ENCODE assay signal across 28 cellular contexts in the genomic region with DNA sequence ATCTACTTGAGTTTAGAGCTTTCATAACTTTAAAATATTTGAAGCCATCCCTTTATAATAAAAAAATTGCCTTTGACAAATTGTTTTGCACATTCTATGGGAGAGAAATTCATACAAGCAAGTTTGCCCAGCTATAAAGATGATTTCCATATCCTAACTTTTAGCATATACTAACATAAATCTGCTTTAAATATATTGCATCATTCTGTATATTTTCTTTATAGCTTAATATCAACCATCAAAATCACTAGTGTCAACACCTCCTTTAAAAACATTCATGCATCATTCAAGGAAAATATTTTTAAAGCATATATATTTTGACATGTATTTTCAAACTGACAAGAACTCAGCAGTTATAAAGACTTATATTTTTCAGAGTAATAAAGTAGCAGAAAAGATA.
"Had no signal": no experiment of that assay in that cellular context is flagged by ENCODE, and none has a peak within 500 bp of the region (broad histone marks: within the 10 kb centered on the region; RNA-seq: fewer than 3 reads in every experiment).

No MANE protein-coding gene starts in this region.

- H3K4me3 Mint-ChIP-seq: immature natural killer cell; memory B cell; naive thymus-derived CD8-positive, alpha-beta T cell; nephron; neural crest cell; stimulated activated effector memory CD8-positive, alpha-beta T cell treated with anti-CD3 and anti-CD28 coated beads, Interleukin-12 subunit alpha, Interleukin-12 subunit beta, amount 100 ng/mL, for 72 hours; stimulated activated naive CD8-positive, alpha-beta T cell treated with anti-CD3 and anti-CD28 coated beads, Interleukin-15, Interleukin-2, amounts not matched to agents 100 ng/mL and 50 ng/mL, for 24 hours had no signal

- H3K4me1 ChIP-seq: left ventricle myocardium inferior, pancreas, prostate gland, sigmoid colon, spleen, suprapubic skin, tibial artery, upper lobe of right lung had no signal

- H3K27me3 ChIP-seq: pancreas, sigmoid colon, spleen, suprapubic skin, tibial artery, upper lobe of right lung had no signal

- ATAC-seq: naive thymus-derived CD8-positive, alpha-beta T cell; pancreas; right cardiac atrium; stimulated activated effector memory CD8-positive, alpha-beta T cell treated with anti-CD3 and anti-CD28 coated beads, Interleukin-12 subunit alpha, Interleukin-12 subunit beta, amount 100 ng/mL, for 72 hours; upper lobe of right lung had no signal

- H3K4me1 Mint-ChIP-seq: nephron, neural crest cell had no signal

- H3K36me3 Mint-ChIP-seq: stimulated activated effector memory CD8-positive, alpha-beta T cell treated with anti-CD3 and anti-CD28 coated beads, Interleukin-12 subunit alpha, Interleukin-12 subunit beta, amount 100 ng/mL, for 72 hours had no signal

- H3K27ac Mint-ChIP-seq: immature natural killer cell; memory B cell; naive thymus-derived CD8-positive, alpha-beta T cell; nephron; stimulated activated effector memory CD8-positive, alpha-beta T cell treated with anti-CD3 and anti-CD28 coated beads, Interleukin-12 subunit alpha, Interleukin-12 subunit beta, amount 100 ng/mL, for 72 hours; stimulated activated naive CD8-positive, alpha-beta T cell treated with anti-CD3 and anti-CD28 coated beads, Interleukin-15, Interleukin-2, amounts not matched to agents 100 ng/mL and 50 ng/mL, for 24 hours had no signal

- FAIRE-seq: islet of Langerhans, pancreas, small intestine, urothelium cell line had no signal

- DNase-seq: hippocampal formation; immature natural killer cell; left ventricle myocardium inferior; naive thymus-derived CD8-positive, alpha-beta T cell; nucleus accumbens; pancreas; posterior cingulate gyrus; retina; right cardiac atrium; sigmoid colon; small intestine; spleen; stimulated activated CD4-positive, alpha-beta T cell treated with anti-CD3 and anti-CD28 coated beads, Interleukin-4, amount 100 ng/mL, for 24 hours; stimulated activated naive CD4-positive, alpha-beta T cell; tibial artery; trophoblast cell; upper lobe of right lung had no signal

- H3K4me3 ChIP-seq: left ventricle myocardium inferior, lung, pancreas, prostate gland, sigmoid colon, spleen, suprapubic skin, thoracic aorta, tibial artery, upper lobe of right lung had no signal

- H3K36me3 ChIP-seq: left ventricle myocardium inferior, pancreas, prostate gland, sigmoid colon, spleen, suprapubic skin, thoracic aorta, tibial artery, upper lobe of right lung had no signal

- H3K9me3 ChIP-seq: pancreas, prostate gland, sigmoid colon, suprapubic skin, thoracic aorta, tibial artery, upper lobe of right lung had no signal

- H3K27ac ChIP-seq: left ventricle myocardium inferior, pancreas, prostate gland, sigmoid colon, spleen, suprapubic skin, thoracic aorta, tibial artery, upper lobe of right lung had no signal

- H3K27me3 Mint-ChIP-seq: memory B cell; naive thymus-derived CD8-positive, alpha-beta T cell; stimulated activated naive CD8-positive, alpha-beta T cell treated with anti-CD3 and anti-CD28 coated beads, Interleukin-15, Interleukin-2, amounts not matched to agents 100 ng/mL and 50 ng/mL, for 24 hours had no signal
